ENCODE assay signal across 10 cellular contexts in the genomic region with DNA sequence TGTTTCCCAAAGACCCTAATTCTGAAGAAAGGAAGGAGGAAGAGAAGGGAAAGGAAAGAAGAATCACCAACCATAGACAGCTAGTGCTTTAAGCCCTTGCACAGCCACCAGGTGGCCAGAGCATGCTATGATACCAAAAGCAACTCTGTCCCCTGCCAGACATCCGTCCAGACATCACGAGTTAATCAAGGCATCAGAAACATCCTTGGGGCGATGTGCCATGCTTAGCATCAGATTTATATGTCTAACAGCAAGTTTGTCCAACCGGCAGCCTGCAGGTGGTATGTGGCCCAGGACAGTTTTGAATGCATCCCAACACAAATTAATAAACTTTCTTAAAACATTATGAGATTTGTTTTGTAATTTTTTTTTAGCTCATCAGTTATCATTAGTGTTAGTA. TPM values are rescaled to one million over a fixed set of nuclear protein-coding genes. Genes with fewer than 3 reads are reported as not detected.
A peak's percentile ranks its signal among the peaks of the same experiment; 100 is the strongest.
DNase-seq lines count a peak whose midpoint lies in the region; ATAC-seq, FAIRE-seq and TF ChIP-seq lines count a peak whose summit lies in the region.
"Had no signal": no experiment of that assay in that cellular context is flagged by ENCODE, and none has a peak within 500 bp of the region (broad histone marks: within the 10 kb centered on the region; RNA-seq: fewer than 3 reads in every experiment).

No MANE protein-coding gene starts in this region.

- dilution Hi-C loops in keratinocyte (cut with MboI; ENCODE audit: extremely low pct_ligation_motif_present, low sequenced_read_pairs) = no loop called here

- H3K9me3 ChIP-seq in DOHH2 (ENCODE audit: control insufficient read depth, insufficient read depth, low read length) (no peaks in the 10 kb centered on the region), WERI-Rb-1 (ENCODE audit: severe bottlenecking) (no peaks in the 10 kb centered on the region), keratinocyte (ENCODE audit: control insufficient read depth, low read depth, low read length) (no peaks in the 10 kb centered on the region)
- H3K9me3 ChIP-seq: right atrium auricular region, tibial nerve had no signal

- no peaks in the 10 kb centered on the region for H4K20me1 ChIP-seq in DOHH2 (ENCODE audit: control insufficient read depth, insufficient read depth, low read depth, low read length)
- H4K20me1 ChIP-seq in keratinocyte (ENCODE audit: control insufficient read depth, extremely low read depth, insufficient read depth, low read length) = no peaks in the 10 kb centered on the region

- TF ChIP-seq CTCF in DOHH2 (IDR thresholded peaks at IDR 0.05; ENCODE audit: low read depth, low read length, poor library complexity, severe bottlenecking) (peak; percentile 64), HL-60 (IDR thresholded peaks at IDR 0.05; ENCODE audit: insufficient read depth, low read length) (peak; percentile 54), WERI-Rb-1 (IDR thresholded peaks at IDR 0.05; ENCODE audit: low read depth, low read length) (peak; percentile 84), keratinocyte (optimal IDR thresholded peaks at IDR 0.05 in 1 of 3, IDR thresholded peaks at IDR 0.05 in 1 of 3, conservative IDR thresholded peaks at IDR 0.05 in 1 of 3; ENCODE audit: extremely low read depth in 1 of 3, insufficient read depth in 2 of 3, low read length in 3 of 3) (peak; percentile 54 to 67 (median 66))

- no peak overlapping the region for H3K4me2 ChIP-seq in DOHH2 (ENCODE audit: low read length)
- no peak overlapping the region for H3K4me2 ChIP-seq in keratinocyte (ENCODE audit: control insufficient read depth, extremely low read depth, insufficient read depth, low read depth, low read length)

- H3K27ac ChIP-seq in DOHH2 (ENCODE audit: low read depth, low read length) = no peak overlapping the region
- H3K27ac ChIP-seq in HL-60 (replicated peaks) = no peak overlapping the region
- no peak overlapping the region for H3K27ac ChIP-seq in WERI-Rb-1
- H3K27ac ChIP-seq in keratinocyte (ENCODE audit: control insufficient read depth, insufficient read depth, low read length) = no peak overlapping the region
- H3K27ac ChIP-seq: right atrium auricular region, tibial nerve had no signal

- H3K27me3 ChIP-seq in DOHH2 (ENCODE audit: control insufficient read depth, low read length) (no peaks in the 10 kb centered on the region), HL-60 (ENCODE audit: insufficient read depth, poor library complexity, severe bottlenecking) (no peaks in the 10 kb centered on the region), WERI-Rb-1 (ENCODE audit: insufficient read depth, low read depth, severe bottlenecking) (no peaks in the 10 kb centered on the region), keratinocyte (ENCODE audit: control insufficient read depth, extremely low read depth, insufficient read depth, low read length) (no peaks in the 10 kb centered on the region)
- H3K27me3 ChIP-seq: right atrium auricular region, tibial nerve had no signal

- ATAC-seq in activated CD4-positive, CD25-positive, alpha-beta regulatory T cell treated with anti-CD3 and anti-CD28 coated beads, Interleukin-2, amount 50 U/mL, for 24 hours = no peak
- no peak for ATAC-seq in HG02571 (IDR thresholded peaks at IDR 0.05; ENCODE audit: unreplicated experiment)

- H3K4me1 ChIP-seq in DOHH2 (ENCODE audit: control insufficient read depth, low read length) = peaks cover 8% of the 10 kb centered on the region
- peaks cover 29% of the 10 kb centered on the region for H3K4me1 ChIP-seq in keratinocyte (ENCODE audit: control insufficient read depth, extremely low read depth, insufficient read depth, low read length)
- H3K4me1 ChIP-seq: right atrium auricular region had no signal

- H3F3A ChIP-seq in DOHH2 (ENCODE audit: control insufficient read depth, insufficient read depth) = no peaks in the 10 kb centered on the region

- DNase-seq in HL-60 (ENCODE audit: low read depth in 1 of 2, low spot score in 1 of 2) (peak in 1 of 2 experiments; percentile 32), WERI-Rb-1 (peak; percentile 49), keratinocyte (ENCODE audit: low read depth, low spot score) (no peak), activated gamma-delta T cell (lab: John Stamatoyannopoulos, UW) (no peak)
- no peak for DNase-seq in activated naive CD4-positive, alpha-beta T cell treated with anti-CD3 and anti-CD28 coated beads, Interleukin-2, amount 50 U/mL, for 16 hours

- peak; percentile 67 for FAIRE-seq in keratinocyte (lab: Jason Lieb, UNC)

- H3K79me2 ChIP-seq in DOHH2 (ENCODE audit: control insufficient read depth, low read length) (no peaks in the 10 kb centered on the region), keratinocyte (ENCODE audit: control insufficient read depth, insufficient read depth, low read length) (no peaks in the 10 kb centered on the region)

- no peak overlapping the region for H2AFZ ChIP-seq in keratinocyte (ENCODE audit: control insufficient read depth, low read length)

- no peaks in the 10 kb centered on the region for H3K9me2 ChIP-seq in DOHH2 (replicated peaks; ENCODE audit: control insufficient read depth, low read length)

- no peak overlapping the region for H3K9ac ChIP-seq in keratinocyte (ENCODE audit: control insufficient read depth, extremely low read depth, insufficient read depth, low read length)

- no peaks in the 10 kb centered on the region for H3K9me1 ChIP-seq in keratinocyte (ENCODE audit: control insufficient read depth, extremely low read depth, insufficient read depth, low read length)

- H3K36me3 ChIP-seq in DOHH2 (ENCODE audit: control insufficient read depth, low read length) (no peaks in the 10 kb centered on the region), WERI-Rb-1 (no peaks in the 10 kb centered on the region), keratinocyte (ENCODE audit: control insufficient read depth in 2 of 2, extremely low read depth in 1 of 2, insufficient read depth in 2 of 2, low read length in 2 of 2) (no peaks in the 10 kb centered on the region)
- H3K36me3 ChIP-seq: right atrium auricular region, tibial nerve had no signal

- H3K4me3 ChIP-seq in DOHH2 (ENCODE audit: low read length) (no peak overlapping the region), HL-60 (replicated peaks; ENCODE audit: insufficient read depth, low read length) (no peak overlapping the region), WERI-Rb-1 (ENCODE audit: low read depth, low read length) (no peak overlapping the region), keratinocyte (ENCODE audit: control insufficient read depth in 2 of 3, extremely low read depth in 1 of 3, insufficient read depth in 2 of 3, low read depth in 1 of 3, low read length in 3 of 3) (no peak overlapping the region)
- H3K4me3 ChIP-seq: right atrium auricular region, tibial nerve had no signal

RNA-seq across cellular contexts. Expression of a gene that starts 2.9 kb away (rescaled TPM):
- polyA plus RNA-seq in keratinocyte = not detected in 3 replicates
- polyA plus RNA-seq in keratinocyte (2011; ENCODE audit: low read depth) = not detected
- not detected in 2 replicates for polyA plus RNA-seq in keratinocyte (2011; cell fraction: cytosol; rRNA removed)
- polyA plus RNA-seq in keratinocyte (2011; cell fraction: nucleus; rRNA removed) = not detected in 2 replicates
- polyA plus RNA-seq in keratinocyte (2012; ENCODE audit: low replicate concordance) = not detected in 2 replicates
- polyA minus RNA-seq in keratinocyte = not detected in 3 replicates
- not detected for polyA minus RNA-seq in keratinocyte (2011; cell fraction: cytosol; rRNA and poly(A)+ RNA removed)
- not detected in 2 replicates for polyA minus RNA-seq in keratinocyte (2011; cell fraction: nucleus; rRNA and poly(A)+ RNA removed)

RNA-seq across cellular contexts. Expression of a gene that starts 50.2 kb away (rescaled TPM):
- polyA plus RNA-seq in keratinocyte = 9.9 to 22.0 TPM (median 16.5 TPM) in 3 replicates
- polyA plus RNA-seq in keratinocyte (2011; ENCODE audit: low read depth) = 16.5 TPM
- polyA plus RNA-seq in keratinocyte (2011; cell fraction: cytosol; rRNA removed) = 7.3 and 12.7 TPM in 2 replicates
- 37.4 and 48.3 TPM in 2 replicates for polyA plus RNA-seq in keratinocyte (2011; cell fraction: nucleus; rRNA removed)
- polyA plus RNA-seq in keratinocyte (2012; ENCODE audit: low replicate concordance) = 17.9 and 19.3 TPM in 2 replicates
- polyA minus RNA-seq in keratinocyte = 11.3 to 24.4 TPM (median 22.9 TPM) in 3 replicates
- polyA minus RNA-seq in keratinocyte (2011; cell fraction: cytosol; rRNA and poly(A)+ RNA removed) = 19.8 TPM
- 31.8 and 66.1 TPM in 2 replicates for polyA minus RNA-seq in keratinocyte (2011; cell fraction: nucleus; rRNA and poly(A)+ RNA removed)
